ENCODE assay signal across 18 cellular contexts in genomic region chr14:24900281-24900868, GRCh38.
DNase-seq lines count a peak whose midpoint lies in the region; ATAC-seq and TF ChIP-seq lines count a peak whose summit lies in the region.
"Had no signal": no experiment of that assay in that cellular context is flagged by ENCODE, and none has a peak within 500 bp of the region (broad histone marks: within the 10 kb centered on the region; RNA-seq: fewer than 3 reads in every experiment).

No MANE protein-coding gene starts in this region.

- no peak for TF ChIP-seq CTCF in fibroblast of the aortic adventitia (IDR thresholded peaks at IDR 0.05; ENCODE audit: insufficient read depth, low read length)
- TF ChIP-seq CTCF in neural crest cell (conservative IDR thresholded peaks at IDR 0.05) = no peak

- peak overlapping the region; percentile 39 for H3K27ac Mint-ChIP-seq in neural crest cell (ENCODE audit: unreplicated experiment)
- no peak overlapping the region for H3K27ac Mint-ChIP-seq in activated T-helper 2 cell treated with anti-CD3 and anti-CD28 coated beads, Interferon-gamma antibody, Interleukin-2, Interleukin-4, amounts not matched to agents 10 μg/mL and 5 μg/mL and 100 μg/mL, durations not matched to agents 14 hours and 24 hours and 36 hours
- H3K27ac Mint-ChIP-seq: activated B cell treated with CpG ODN at 0.5 μM for 24 hours; activated naive CD8-positive, alpha-beta T cell treated with anti-CD3 and anti-CD28 coated beads, Interleukin-2, amount 50 U/mL, for 24 hours; dendritic cell treated with granulocyte-macrophage colony-stimulating factor and Interleukin-4, amounts not matched to agents 40 ng/mL and 50 ng/mL, for 4 days; stimulated activated naive B cell treated with anti-CD40 and anti-IgM and Interleukin-4, amounts not matched to agents 10 μg/mL and 1 μg/mL and 100 μg/mL, for 72 hours had no signal

- intact Hi-C loops in activated T-helper 2 cell treated with anti-CD3 and anti-CD28 coated beads, Interferon-gamma antibody, Interleukin-2, Interleukin-4, amounts not matched to agents 10 μg/mL and 5 μg/mL and 100 μg/mL, durations not matched to agents 14 hours and 24 hours and 36 hours (cut with micrococcal nuclease) = no loop called here

- H3K4me1 Mint-ChIP-seq in neural crest cell = no peaks in the 10 kb centered on the region
- H3K4me1 Mint-ChIP-seq in activated T-helper 2 cell treated with anti-CD3 and anti-CD28 coated beads, Interferon-gamma antibody, Interleukin-2, Interleukin-4, amounts not matched to agents 10 μg/mL and 5 μg/mL and 100 μg/mL, durations not matched to agents 14 hours and 24 hours and 36 hours (ENCODE audit: low read depth) = no peaks in the 10 kb centered on the region
- H3K4me1 Mint-ChIP-seq: activated B cell treated with CpG ODN at 0.5 μM for 24 hours; activated naive CD8-positive, alpha-beta T cell treated with anti-CD3 and anti-CD28 coated beads, Interleukin-2, amount 50 U/mL, for 24 hours; stimulated activated naive B cell treated with anti-CD40 and anti-IgM and Interleukin-4, amounts not matched to agents 10 μg/mL and 1 μg/mL and 100 μg/mL, for 72 hours had no signal

- no peak overlapping the region for H3K4me3 Mint-ChIP-seq in neural crest cell
- H3K4me3 Mint-ChIP-seq in activated T-helper 2 cell treated with anti-CD3 and anti-CD28 coated beads, Interferon-gamma antibody, Interleukin-2, Interleukin-4, amounts not matched to agents 10 μg/mL and 5 μg/mL and 100 μg/mL, durations not matched to agents 14 hours and 24 hours and 36 hours (ENCODE audit: low read depth) = no peak overlapping the region
- H3K4me3 Mint-ChIP-seq: activated B cell treated with CpG ODN at 0.5 μM for 24 hours; activated naive CD8-positive, alpha-beta T cell treated with anti-CD3 and anti-CD28 coated beads, Interleukin-2, amount 50 U/mL, for 24 hours; dendritic cell treated with granulocyte-macrophage colony-stimulating factor and Interleukin-4, amounts not matched to agents 40 ng/mL and 50 ng/mL, for 4 days; H9; stimulated activated naive B cell treated with anti-CD40 and anti-IgM and Interleukin-4, amounts not matched to agents 10 μg/mL and 1 μg/mL and 100 μg/mL, for 72 hours had no signal

- H3K9me3 Mint-ChIP-seq in neural crest cell = no peaks in the 10 kb centered on the region
- no peaks in the 10 kb centered on the region for H3K9me3 Mint-ChIP-seq in activated T-helper 2 cell treated with anti-CD3 and anti-CD28 coated beads, Interferon-gamma antibody, Interleukin-2, Interleukin-4, amounts not matched to agents 10 μg/mL and 5 μg/mL and 100 μg/mL, durations not matched to agents 14 hours and 24 hours and 36 hours
- H3K9me3 Mint-ChIP-seq: activated B cell treated with CpG ODN at 0.5 μM for 24 hours; activated naive CD8-positive, alpha-beta T cell treated with anti-CD3 and anti-CD28 coated beads, Interleukin-2, amount 50 U/mL, for 24 hours; dendritic cell treated with granulocyte-macrophage colony-stimulating factor and Interleukin-4, amounts not matched to agents 40 ng/mL and 50 ng/mL, for 4 days; H9; stimulated activated naive B cell treated with anti-CD40 and anti-IgM and Interleukin-4, amounts not matched to agents 10 μg/mL and 1 μg/mL and 100 μg/mL, for 72 hours had no signal

- DNase-seq in RPMI7951 (ENCODE audit: low read depth) = peak; percentile 86
- peak; percentile 91 for DNase-seq in fibroblast of the aortic adventitia (ENCODE audit: low read depth)
- DNase-seq in neural crest cell (ENCODE audit: low read depth, low spot score) = no peak
- no peak for DNase-seq in activated CD4-positive, CD25-positive, alpha-beta regulatory T cell (lab: John Stamatoyannopoulos, UW)
- DNase-seq in foreskin melanocyte = no peak
- DNase-seq in activated T-helper 2 cell treated with anti-CD3 and anti-CD28 coated beads, Interferon-gamma antibody, Interleukin-2, Interleukin-4, amounts not matched to agents 10 μg/mL and 5 μg/mL and 100 μg/mL, durations not matched to agents 14 hours and 24 hours and 36 hours (ENCODE audit: low spot score) = no peak
- DNase-seq: activated B cell treated with CpG ODN at 0.5 μM for 24 hours; activated naive CD8-positive, alpha-beta T cell treated with anti-CD3 and anti-CD28 coated beads, Interleukin-2, amount 50 U/mL, for 24 hours; Calu3; H9; Kasumi-1; kidney; NCI-H146; NCI-H446 treated with DMSO at 0.1 percent for 48 hours; PC-3; stimulated activated naive B cell treated with anti-CD40 and anti-IgM and Interleukin-4, amounts not matched to agents 10 μg/mL and 1 μg/mL and 100 μg/mL, for 72 hours had no signal

- H3K4me3 ChIP-seq in fibroblast of the aortic adventitia (ENCODE audit: low read depth, low read length) = no peak overlapping the region

- H3K27me3 Mint-ChIP-seq in neural crest cell (ENCODE audit: low read depth) = no peaks in the 10 kb centered on the region
- H3K27me3 Mint-ChIP-seq in activated T-helper 2 cell treated with anti-CD3 and anti-CD28 coated beads, Interferon-gamma antibody, Interleukin-2, Interleukin-4, amounts not matched to agents 10 μg/mL and 5 μg/mL and 100 μg/mL, durations not matched to agents 14 hours and 24 hours and 36 hours (ENCODE audit: low read depth) = peaks cover 3% of the 10 kb centered on the region
- H3K27me3 Mint-ChIP-seq: activated B cell treated with CpG ODN at 0.5 μM for 24 hours had no signal

- no peak for ATAC-seq in HG03460 (IDR thresholded peaks at IDR 0.05; ENCODE audit: unreplicated experiment)
- ATAC-seq: activated naive CD8-positive, alpha-beta T cell treated with anti-CD3 and anti-CD28 coated beads, Interleukin-2, amount 50 U/mL, for 24 hours; PC-3; stimulated activated naive B cell treated with anti-CD40 and anti-IgM and Interleukin-4, amounts not matched to agents 10 μg/mL and 1 μg/mL and 100 μg/mL, for 72 hours had no signal

- H3K36me3 Mint-ChIP-seq in neural crest cell (ENCODE audit: low read depth) = no peaks in the 10 kb centered on the region
- no peaks in the 10 kb centered on the region for H3K36me3 Mint-ChIP-seq in activated T-helper 2 cell treated with anti-CD3 and anti-CD28 coated beads, Interferon-gamma antibody, Interleukin-2, Interleukin-4, amounts not matched to agents 10 μg/mL and 5 μg/mL and 100 μg/mL, durations not matched to agents 14 hours and 24 hours and 36 hours (ENCODE audit: low read depth)
- H3K36me3 Mint-ChIP-seq: stimulated activated naive B cell treated with anti-CD40 and anti-IgM and Interleukin-4, amounts not matched to agents 10 μg/mL and 1 μg/mL and 100 μg/mL, for 72 hours had no signal

Comparison
In these comparisons a context has a peak if more than half of its experiments do, and no peak if none do; other contexts are left out.
1. DNase-seq: peak in RPMI7951 (single experiment) and fibroblast of the aortic adventitia (single experiment); none in neural crest cell (single experiment), activated CD4-positive, CD25-positive, alpha-beta regulatory T cell (0 of 4), foreskin melanocyte (single experiment) and activated T-helper 2 cell treated with anti-CD3 and anti-CD28 coated beads, Interferon-gamma antibody, Interleukin-2, Interleukin-4, amounts not matched to agents 10 μg/mL and 5 μg/mL and 100 μg/mL, durations not matched to agents 14 hours and 24 hours and 36 hours (single experiment).